Comparison of ENCODE assay signal across 1 cellular context in the genomic region with DNA sequence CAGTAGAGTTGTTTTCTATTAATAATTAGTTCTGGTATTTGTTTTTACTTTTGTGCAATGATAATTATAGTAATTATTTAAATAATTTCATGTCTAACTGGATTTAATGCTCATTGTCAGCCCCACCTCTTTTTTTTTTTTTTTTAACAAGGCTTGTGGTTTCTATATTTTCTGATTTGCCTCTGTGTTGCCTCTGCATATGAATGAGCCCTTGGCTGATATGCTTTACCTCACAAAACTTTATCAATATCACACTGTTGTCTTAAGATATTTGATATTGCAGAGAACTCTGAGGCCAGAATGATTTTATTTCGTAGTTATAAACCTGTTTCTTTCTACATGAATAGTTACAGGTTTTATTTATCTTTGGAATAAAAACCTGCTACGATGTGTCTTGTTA.
TF ChIP-seq lines count a peak whose summit lies in the region.

No MANE protein-coding gene starts in this region.

TF ChIP-seq in GM12878, 131 proteins besides CTCF, POLR2A, EP300 and RAD21 (continued from another document):
- TF ChIP-seq, protein P1, sequence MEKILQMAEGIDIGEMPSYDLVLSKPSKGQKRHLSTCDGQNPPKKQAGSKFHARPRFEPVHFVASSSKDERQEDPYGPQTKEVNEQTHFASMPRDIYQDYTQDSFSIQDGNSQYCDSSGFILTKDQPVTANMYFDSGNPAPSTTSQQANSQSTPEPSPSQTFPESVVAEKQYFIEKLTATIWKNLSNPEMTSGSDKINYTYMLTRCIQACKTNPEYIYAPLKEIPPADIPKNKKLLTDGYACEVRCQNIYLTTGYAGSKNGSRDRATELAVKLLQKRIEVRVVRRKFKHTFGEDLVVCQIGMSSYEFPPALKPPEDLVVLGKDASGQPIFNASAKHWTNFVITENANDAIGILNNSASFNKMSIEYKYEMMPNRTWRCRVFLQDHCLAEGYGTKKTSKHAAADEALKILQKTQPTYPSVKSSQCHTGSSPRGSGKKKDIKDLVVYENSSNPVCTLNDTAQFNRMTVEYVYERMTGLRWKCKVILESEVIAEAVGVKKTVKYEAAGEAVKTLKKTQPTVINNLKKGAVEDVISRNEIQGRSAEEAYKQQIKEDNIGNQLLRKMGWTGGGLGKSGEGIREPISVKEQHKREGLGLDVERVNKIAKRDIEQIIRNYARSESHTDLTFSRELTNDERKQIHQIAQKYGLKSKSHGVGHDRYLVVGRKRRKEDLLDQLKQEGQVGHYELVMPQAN (conservative IDR thresholded peaks at IDR 0.05) = no peak
- TF ChIP-seq SMAD1 (IDR thresholded peaks at IDR 0.05; ENCODE audit: low read depth, partially characterized antibody) (no peak), RUNX3 (IDR thresholded peaks at IDR 0.05; ENCODE audit: low read length) (peak; percentile 62), ZNF384 (IDR thresholded peaks at IDR 0.05; ENCODE audit: borderline replicate concordance, low read depth, low read length) (peak; percentile 73), STAT3 (IDR thresholded peaks at IDR 0.05; ENCODE audit: low read depth, low read length) (no peak), HCFC1 (IDR thresholded peaks at IDR 0.05; ENCODE audit: low read length) (no peak), CHD4 (IDR thresholded peaks at IDR 0.05) (no peak), POLR2AphosphoS2 (IDR thresholded peaks at IDR 0.05; ENCODE audit: low read depth, low read length) (no peak), FOS (IDR thresholded peaks at IDR 0.05; ENCODE audit: borderline replicate concordance, extremely low read depth, insufficient read length) (no peak), CBFB (IDR thresholded peaks at IDR 0.05; ENCODE audit: low read depth) (no peak), CBX5 (IDR thresholded peaks at IDR 0.05; ENCODE audit: low read depth) (no peak), YBX1 (IDR thresholded peaks at IDR 0.05) (no peak), MEF2A (IDR thresholded peaks at IDR 0.05; ENCODE audit: insufficient read depth, low read depth, low read length) (no peak), POLR2AphosphoS5 (IDR thresholded peaks at IDR 0.05; ENCODE audit: low read length) (no peak), MYB (IDR thresholded peaks at IDR 0.05; ENCODE audit: borderline replicate concordance, low read depth, low read length) (no peak), BCL11A (IDR thresholded peaks at IDR 0.05; ENCODE audit: low read depth, low read length) (no peak)
- TF ChIP-seq, protein P2, sequence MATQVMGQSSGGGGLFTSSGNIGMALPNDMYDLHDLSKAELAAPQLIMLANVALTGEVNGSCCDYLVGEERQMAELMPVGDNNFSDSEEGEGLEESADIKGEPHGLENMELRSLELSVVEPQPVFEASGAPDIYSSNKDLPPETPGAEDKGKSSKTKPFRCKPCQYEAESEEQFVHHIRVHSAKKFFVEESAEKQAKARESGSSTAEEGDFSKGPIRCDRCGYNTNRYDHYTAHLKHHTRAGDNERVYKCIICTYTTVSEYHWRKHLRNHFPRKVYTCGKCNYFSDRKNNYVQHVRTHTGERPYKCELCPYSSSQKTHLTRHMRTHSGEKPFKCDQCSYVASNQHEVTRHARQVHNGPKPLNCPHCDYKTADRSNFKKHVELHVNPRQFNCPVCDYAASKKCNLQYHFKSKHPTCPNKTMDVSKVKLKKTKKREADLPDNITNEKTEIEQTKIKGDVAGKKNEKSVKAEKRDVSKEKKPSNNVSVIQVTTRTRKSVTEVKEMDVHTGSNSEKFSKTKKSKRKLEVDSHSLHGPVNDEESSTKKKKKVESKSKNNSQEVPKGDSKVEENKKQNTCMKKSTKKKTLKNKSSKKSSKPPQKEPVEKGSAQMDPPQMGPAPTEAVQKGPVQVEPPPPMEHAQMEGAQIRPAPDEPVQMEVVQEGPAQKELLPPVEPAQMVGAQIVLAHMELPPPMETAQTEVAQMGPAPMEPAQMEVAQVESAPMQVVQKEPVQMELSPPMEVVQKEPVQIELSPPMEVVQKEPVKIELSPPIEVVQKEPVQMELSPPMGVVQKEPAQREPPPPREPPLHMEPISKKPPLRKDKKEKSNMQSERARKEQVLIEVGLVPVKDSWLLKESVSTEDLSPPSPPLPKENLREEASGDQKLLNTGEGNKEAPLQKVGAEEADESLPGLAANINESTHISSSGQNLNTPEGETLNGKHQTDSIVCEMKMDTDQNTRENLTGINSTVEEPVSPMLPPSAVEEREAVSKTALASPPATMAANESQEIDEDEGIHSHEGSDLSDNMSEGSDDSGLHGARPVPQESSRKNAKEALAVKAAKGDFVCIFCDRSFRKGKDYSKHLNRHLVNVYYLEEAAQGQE (IDR thresholded peaks at IDR 0.05; ENCODE audit: low read depth, low read length) = no peak
- TF ChIP-seq, protein P3, sequence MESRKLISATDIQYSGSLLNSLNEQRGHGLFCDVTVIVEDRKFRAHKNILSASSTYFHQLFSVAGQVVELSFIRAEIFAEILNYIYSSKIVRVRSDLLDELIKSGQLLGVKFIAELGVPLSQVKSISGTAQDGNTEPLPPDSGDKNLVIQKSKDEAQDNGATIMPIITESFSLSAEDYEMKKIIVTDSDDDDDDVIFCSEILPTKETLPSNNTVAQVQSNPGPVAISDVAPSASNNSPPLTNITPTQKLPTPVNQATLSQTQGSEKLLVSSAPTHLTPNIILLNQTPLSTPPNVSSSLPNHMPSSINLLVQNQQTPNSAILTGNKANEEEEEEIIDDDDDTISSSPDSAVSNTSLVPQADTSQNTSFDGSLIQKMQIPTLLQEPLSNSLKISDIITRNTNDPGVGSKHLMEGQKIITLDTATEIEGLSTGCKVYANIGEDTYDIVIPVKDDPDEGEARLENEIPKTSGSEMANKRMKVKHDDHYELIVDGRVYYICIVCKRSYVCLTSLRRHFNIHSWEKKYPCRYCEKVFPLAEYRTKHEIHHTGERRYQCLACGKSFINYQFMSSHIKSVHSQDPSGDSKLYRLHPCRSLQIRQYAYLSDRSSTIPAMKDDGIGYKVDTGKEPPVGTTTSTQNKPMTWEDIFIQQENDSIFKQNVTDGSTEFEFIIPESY (IDR thresholded peaks at IDR 0.05) = no peak
- TF ChIP-seq, protein P4, sequence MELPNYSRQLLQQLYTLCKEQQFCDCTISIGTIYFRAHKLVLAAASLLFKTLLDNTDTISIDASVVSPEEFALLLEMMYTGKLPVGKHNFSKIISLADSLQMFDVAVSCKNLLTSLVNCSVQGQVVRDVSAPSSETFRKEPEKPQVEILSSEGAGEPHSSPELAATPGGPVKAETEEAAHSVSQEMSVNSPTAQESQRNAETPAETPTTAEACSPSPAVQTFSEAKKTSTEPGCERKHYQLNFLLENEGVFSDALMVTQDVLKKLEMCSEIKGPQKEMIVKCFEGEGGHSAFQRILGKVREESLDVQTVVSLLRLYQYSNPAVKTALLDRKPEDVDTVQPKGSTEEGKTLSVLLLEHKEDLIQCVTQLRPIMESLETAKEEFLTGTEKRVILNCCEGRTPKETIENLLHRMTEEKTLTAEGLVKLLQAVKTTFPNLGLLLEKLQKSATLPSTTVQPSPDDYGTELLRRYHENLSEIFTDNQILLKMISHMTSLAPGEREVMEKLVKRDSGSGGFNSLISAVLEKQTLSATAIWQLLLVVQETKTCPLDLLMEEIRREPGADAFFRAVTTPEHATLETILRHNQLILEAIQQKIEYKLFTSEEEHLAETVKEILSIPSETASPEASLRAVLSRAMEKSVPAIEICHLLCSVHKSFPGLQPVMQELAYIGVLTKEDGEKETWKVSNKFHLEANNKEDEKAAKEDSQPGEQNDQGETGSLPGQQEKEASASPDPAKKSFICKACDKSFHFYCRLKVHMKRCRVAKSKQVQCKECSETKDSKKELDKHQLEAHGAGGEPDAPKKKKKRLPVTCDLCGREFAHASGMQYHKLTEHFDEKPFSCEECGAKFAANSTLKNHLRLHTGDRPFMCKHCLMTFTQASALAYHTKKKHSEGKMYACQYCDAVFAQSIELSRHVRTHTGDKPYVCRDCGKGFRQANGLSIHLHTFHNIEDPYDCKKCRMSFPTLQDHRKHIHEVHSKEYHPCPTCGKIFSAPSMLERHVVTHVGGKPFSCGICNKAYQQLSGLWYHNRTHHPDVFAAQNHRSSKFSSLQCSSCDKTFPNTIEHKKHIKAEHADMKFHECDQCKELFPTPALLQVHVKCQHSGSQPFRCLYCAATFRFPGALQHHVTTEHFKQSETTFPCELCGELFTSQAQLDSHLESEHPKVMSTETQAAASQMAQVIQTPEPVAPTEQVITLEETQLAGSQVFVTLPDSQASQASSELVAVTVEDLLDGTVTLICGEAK (IDR thresholded peaks at IDR 0.05; ENCODE audit: borderline replicate concordance) = peak; percentile 86
- TF ChIP-seq, protein P5, sequence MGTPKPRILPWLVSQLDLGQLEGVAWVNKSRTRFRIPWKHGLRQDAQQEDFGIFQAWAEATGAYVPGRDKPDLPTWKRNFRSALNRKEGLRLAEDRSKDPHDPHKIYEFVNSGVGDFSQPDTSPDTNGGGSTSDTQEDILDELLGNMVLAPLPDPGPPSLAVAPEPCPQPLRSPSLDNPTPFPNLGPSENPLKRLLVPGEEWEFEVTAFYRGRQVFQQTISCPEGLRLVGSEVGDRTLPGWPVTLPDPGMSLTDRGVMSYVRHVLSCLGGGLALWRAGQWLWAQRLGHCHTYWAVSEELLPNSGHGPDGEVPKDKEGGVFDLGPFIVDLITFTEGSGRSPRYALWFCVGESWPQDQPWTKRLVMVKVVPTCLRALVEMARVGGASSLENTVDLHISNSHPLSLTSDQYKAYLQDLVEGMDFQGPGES (IDR thresholded peaks at IDR 0.05) = no peak
